Comparison of ENCODE assay signal across 2 cellular contexts in the genomic region with DNA sequence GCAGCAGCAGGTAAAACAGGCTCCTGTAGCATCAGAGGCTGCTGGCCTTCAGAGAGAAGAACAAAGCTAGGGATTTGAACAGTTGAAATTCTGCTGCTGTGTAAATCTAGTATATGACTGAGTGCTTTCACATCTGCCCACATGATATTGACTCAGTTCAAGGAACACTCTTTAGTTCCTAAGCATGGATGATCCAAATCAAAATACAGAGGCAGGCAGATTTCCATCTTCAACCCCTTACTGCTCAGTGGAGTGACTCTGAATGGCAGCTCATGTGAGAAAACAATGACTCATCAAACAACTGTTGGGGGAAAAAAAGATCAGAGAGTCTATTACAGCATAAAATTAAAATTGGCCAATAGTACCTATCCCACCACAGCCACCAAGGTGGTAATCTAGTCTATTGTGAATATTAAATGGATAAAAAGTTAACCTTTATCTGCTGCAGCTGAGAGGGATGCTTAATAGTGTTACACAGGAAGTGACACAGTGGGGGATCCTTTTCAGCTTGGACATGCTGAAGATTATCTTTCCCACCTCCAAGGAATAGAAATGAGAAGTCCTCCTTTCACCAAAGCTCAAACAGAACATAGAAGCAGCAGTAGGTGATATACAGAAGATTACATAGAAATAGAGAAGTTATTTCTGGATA.
TF ChIP-seq lines count a peak whose summit lies in the region.

No MANE protein-coding gene starts in this region.

TF ChIP-seq in GM23338, 12 proteins besides CTCF, POLR2A, EP300 and RAD21 (continued from another document):
- TF ChIP-seq, protein P1, sequence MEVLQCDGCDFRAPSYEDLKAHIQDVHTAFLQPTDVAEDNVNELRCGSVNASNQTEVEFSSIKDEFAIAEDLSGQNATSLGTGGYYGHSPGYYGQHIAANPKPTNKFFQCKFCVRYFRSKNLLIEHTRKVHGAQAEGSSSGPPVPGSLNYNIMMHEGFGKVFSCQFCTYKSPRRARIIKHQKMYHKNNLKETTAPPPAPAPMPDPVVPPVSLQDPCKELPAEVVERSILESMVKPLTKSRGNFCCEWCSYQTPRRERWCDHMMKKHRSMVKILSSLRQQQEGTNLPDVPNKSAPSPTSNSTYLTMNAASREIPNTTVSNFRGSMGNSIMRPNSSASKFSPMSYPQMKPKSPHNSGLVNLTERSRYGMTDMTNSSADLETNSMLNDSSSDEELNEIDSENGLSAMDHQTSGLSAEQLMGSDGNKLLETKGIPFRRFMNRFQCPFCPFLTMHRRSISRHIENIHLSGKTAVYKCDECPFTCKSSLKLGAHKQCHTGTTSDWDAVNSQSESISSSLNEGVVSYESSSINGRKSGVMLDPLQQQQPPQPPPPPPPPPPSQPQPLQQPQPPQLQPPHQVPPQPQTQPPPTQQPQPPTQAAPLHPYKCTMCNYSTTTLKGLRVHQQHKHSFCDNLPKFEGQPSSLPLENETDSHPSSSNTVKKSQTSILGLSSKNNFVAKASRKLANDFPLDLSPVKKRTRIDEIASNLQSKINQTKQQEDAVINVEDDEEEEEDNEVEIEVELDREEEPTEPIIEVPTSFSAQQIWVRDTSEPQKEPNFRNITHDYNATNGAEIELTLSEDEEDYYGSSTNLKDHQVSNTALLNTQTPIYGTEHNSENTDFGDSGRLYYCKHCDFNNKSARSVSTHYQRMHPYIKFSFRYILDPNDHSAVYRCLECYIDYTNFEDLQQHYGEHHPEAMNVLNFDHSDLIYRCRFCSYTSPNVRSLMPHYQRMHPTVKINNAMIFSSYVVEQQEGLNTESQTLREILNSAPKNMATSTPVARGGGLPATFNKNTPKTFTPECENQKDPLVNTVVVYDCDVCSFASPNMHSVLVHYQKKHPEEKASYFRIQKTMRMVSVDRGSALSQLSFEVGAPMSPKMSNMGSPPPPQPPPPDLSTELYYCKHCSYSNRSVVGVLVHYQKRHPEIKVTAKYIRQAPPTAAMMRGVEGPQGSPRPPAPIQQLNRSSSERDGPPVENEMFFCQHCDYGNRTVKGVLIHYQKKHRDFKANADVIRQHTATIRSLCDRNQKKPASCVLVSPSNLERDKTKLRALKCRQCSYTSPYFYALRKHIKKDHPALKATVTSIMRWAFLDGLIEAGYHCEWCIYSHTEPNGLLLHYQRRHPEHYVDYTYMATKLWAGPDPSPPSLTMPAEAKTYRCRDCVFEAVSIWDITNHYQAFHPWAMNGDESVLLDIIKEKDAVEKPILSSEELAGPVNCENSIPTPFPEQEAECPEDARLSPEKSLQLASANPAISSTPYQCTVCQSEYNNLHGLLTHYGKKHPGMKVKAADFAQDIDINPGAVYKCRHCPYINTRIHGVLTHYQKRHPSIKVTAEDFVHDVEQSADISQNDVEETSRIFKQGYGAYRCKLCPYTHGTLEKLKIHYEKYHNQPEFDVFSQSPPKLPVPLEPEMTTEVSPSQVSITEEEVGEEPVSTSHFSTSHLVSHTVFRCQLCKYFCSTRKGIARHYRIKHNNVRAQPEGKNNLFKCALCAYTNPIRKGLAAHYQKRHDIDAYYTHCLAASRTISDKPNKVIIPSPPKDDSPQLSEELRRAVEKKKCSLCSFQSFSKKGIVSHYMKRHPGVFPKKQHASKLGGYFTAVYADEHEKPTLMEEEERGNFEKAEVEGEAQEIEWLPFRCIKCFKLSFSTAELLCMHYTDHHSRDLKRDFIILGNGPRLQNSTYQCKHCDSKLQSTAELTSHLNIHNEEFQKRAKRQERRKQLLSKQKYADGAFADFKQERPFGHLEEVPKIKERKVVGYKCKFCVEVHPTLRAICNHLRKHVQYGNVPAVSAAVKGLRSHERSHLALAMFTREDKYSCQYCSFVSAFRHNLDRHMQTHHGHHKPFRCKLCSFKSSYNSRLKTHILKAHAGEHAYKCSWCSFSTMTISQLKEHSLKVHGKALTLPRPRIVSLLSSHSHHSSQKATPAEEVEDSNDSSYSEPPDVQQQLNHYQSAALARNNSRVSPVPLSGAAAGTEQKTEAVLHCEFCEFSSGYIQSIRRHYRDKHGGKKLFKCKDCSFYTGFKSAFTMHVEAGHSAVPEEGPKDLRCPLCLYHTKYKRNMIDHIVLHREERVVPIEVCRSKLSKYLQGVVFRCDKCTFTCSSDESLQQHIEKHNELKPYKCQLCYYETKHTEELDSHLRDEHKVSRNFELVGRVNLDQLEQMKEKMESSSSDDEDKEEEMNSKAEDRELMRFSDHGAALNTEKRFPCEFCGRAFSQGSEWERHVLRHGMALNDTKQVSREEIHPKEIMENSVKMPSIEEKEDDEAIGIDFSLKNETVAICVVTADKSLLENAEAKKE (CRISPR knock-in tag; IDR thresholded peaks at IDR 0.05), result no peak

TF ChIP-seq in WTC11, 78 proteins besides CTCF, POLR2A, EP300 and RAD21 (continued from another document):
- TF ChIP-seq, protein P2, sequence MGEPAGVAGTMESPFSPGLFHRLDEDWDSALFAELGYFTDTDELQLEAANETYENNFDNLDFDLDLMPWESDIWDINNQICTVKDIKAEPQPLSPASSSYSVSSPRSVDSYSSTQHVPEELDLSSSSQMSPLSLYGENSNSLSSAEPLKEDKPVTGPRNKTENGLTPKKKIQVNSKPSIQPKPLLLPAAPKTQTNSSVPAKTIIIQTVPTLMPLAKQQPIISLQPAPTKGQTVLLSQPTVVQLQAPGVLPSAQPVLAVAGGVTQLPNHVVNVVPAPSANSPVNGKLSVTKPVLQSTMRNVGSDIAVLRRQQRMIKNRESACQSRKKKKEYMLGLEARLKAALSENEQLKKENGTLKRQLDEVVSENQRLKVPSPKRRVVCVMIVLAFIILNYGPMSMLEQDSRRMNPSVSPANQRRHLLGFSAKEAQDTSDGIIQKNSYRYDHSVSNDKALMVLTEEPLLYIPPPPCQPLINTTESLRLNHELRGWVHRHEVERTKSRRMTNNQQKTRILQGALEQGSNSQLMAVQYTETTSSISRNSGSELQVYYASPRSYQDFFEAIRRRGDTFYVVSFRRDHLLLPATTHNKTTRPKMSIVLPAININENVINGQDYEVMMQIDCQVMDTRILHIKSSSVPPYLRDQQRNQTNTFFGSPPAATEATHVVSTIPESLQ (CRISPR knock-in tag; IDR thresholded peaks at IDR 0.05), result no peak
- no peak for TF ChIP-seq RELA (CRISPR knock-in tag; IDR thresholded peaks at IDR 0.05; ENCODE audit: borderline replicate concordance)
- TF ChIP-seq ZNF423 (CRISPR knock-in tag; IDR thresholded peaks at IDR 0.05), result no peak
- TF ChIP-seq MYBL2 (CRISPR knock-in tag; IDR thresholded peaks at IDR 0.05), result no peak
- TF ChIP-seq ZBTB21 (CRISPR knock-in tag; IDR thresholded peaks at IDR 0.05; ENCODE audit: borderline replicate concordance), result no peak
- TF ChIP-seq, protein P3, sequence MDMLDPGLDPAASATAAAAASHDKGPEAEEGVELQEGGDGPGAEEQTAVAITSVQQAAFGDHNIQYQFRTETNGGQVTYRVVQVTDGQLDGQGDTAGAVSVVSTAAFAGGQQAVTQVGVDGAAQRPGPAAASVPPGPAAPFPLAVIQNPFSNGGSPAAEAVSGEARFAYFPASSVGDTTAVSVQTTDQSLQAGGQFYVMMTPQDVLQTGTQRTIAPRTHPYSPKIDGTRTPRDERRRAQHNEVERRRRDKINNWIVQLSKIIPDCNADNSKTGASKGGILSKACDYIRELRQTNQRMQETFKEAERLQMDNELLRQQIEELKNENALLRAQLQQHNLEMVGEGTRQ (CRISPR knock-in tag; IDR thresholded peaks at IDR 0.05), result no peak
- TF ChIP-seq, protein P4, sequence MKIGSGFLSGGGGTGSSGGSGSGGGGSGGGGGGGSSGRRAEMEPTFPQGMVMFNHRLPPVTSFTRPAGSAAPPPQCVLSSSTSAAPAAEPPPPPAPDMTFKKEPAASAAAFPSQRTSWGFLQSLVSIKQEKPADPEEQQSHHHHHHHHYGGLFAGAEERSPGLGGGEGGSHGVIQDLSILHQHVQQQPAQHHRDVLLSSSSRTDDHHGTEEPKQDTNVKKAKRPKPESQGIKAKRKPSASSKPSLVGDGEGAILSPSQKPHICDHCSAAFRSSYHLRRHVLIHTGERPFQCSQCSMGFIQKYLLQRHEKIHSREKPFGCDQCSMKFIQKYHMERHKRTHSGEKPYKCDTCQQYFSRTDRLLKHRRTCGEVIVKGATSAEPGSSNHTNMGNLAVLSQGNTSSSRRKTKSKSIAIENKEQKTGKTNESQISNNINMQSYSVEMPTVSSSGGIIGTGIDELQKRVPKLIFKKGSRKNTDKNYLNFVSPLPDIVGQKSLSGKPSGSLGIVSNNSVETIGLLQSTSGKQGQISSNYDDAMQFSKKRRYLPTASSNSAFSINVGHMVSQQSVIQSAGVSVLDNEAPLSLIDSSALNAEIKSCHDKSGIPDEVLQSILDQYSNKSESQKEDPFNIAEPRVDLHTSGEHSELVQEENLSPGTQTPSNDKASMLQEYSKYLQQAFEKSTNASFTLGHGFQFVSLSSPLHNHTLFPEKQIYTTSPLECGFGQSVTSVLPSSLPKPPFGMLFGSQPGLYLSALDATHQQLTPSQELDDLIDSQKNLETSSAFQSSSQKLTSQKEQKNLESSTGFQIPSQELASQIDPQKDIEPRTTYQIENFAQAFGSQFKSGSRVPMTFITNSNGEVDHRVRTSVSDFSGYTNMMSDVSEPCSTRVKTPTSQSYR (CRISPR knock-in tag; IDR thresholded peaks at IDR 0.05), result no peak
- TF ChIP-seq, protein P5, sequence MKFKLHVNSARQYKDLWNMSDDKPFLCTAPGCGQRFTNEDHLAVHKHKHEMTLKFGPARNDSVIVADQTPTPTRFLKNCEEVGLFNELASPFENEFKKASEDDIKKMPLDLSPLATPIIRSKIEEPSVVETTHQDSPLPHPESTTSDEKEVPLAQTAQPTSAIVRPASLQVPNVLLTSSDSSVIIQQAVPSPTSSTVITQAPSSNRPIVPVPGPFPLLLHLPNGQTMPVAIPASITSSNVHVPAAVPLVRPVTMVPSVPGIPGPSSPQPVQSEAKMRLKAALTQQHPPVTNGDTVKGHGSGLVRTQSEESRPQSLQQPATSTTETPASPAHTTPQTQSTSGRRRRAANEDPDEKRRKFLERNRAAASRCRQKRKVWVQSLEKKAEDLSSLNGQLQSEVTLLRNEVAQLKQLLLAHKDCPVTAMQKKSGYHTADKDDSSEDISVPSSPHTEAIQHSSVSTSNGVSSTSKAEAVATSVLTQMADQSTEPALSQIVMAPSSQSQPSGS (CRISPR knock-in tag; IDR thresholded peaks at IDR 0.05; ENCODE audit: borderline replicate concordance, low read depth), result no peak
- TF ChIP-seq CREB1 (CRISPR knock-in tag; IDR thresholded peaks at IDR 0.05), result no peak
- TF ChIP-seq GABPB1 (CRISPR knock-in tag; IDR thresholded peaks at IDR 0.05), result no peak
- no peak for TF ChIP-seq SP1 (CRISPR knock-in tag; conservative IDR thresholded peaks at IDR 0.05)
- no peak for TF ChIP-seq GTF2I (CRISPR knock-in tag; conservative IDR thresholded peaks at IDR 0.05)
- TF ChIP-seq PRRX2 (CRISPR knock-in tag; IDR thresholded peaks at IDR 0.05), result no peak
